24 cellular contexts compared by ENCODE assay signal in the genomic region with DNA sequence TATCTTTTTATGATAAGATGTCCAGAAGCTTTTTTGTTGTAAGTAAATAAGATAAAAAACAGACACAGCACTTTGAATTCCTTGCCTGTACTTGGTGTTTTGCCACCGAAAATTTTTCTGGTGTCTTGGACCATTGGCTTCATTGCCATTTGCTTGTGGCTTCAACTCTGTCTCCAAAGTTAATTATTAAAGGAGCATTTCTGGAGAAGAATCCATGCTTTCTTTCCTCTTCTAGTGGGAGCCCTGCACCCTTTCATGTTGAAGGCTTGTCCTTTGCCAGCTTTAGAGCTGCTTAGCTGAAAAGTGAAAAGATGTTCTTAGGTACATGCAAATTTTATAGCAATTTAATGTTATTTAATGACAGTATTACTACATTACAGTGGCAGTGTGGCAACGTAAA.
DNase-seq lines count a peak whose midpoint lies in the region; ATAC-seq, FAIRE-seq and TF ChIP-seq lines count a peak whose summit lies in the region.
"Had no signal": no experiment of that assay in that cellular context is flagged by ENCODE, and none has a peak within 500 bp of the region (broad histone marks: within the 10 kb centered on the region; RNA-seq: fewer than 3 reads in every experiment).

No MANE protein-coding gene starts in this region.

- no peak for DNase-seq in CD4-positive, alpha-beta T cell
- DNase-seq in RCC 7860 (ENCODE audit: low spot score) = peak; percentile 50
- DNase-seq in kidney glomerular epithelial cell (lab: John Stamatoyannopoulos, UW) = peak; percentile 66
- no peak for DNase-seq in pancreas
- DNase-seq in AML-193 (lab: John Stamatoyannopoulos, UW) = no peak
- DNase-seq: CD8-positive, alpha-beta memory T cell; EL; GF-D8; GM23248; H9; HFFc6; NCI-H1092 treated with DMSO at 0.1 percent for 48 hours; NCI-H146; NCI-H2029; NCI-H2227 treated with DMSO at 0.1 percent for 48 hours; NCI-H510A; NCI-H748 treated with DMSO at 0.1 percent for 48 hours; NK-92 treated with Interleukin-12 subunit alpha and Interleukin-12 subunit beta, amount 100 ng/mL, for 24 hours; SIG-M5; SK-N-SH had no signal

- POLR2A ChIA-PET in CD4-positive, alpha-beta T cell (lab: Charles Lee) = interaction anchor here (1.5 kb wide), 1 partner anchor 15 kb away, joined by 3 read pairs; no protein-coding TSS in a partner anchor

- peaks cover 54% of the 10 kb centered on the region for H3K4me1 Mint-ChIP-seq in CD4-positive, alpha-beta T cell (ENCODE audit: low read depth)

- H3K36me3 ChIP-seq in pancreas = peaks cover 0 to 6% (median 0%) of the 10 kb centered on the region in 3 donors

- no peak for ATAC-seq in CD4-positive, alpha-beta T cell (ENCODE audit: poor library complexity)
- ATAC-seq in pancreas (peak in 3 of 4 donors; percentile 60 to 80 (median 78)), esophagus mucosa (no peak), HG03565 (IDR thresholded peaks at IDR 0.05; ENCODE audit: unreplicated experiment) (no peak)
- ATAC-seq: K562 had no signal

- no peak overlapping the region for H3K27ac ChIP-seq in CD4-positive, alpha-beta T cell (ENCODE audit: low read depth, low read length)
- no peak overlapping the region for H3K27ac ChIP-seq in pancreas
- H3K27ac ChIP-seq: BLaER1 treated with 17β-estradiol and CSF1 and Interleukin-3, amounts not matched to agents 10 nM and 100 nM; GM23248 had no signal

- no peak for TF ChIP-seq CTCF in CD4-positive, alpha-beta T cell (IDR thresholded peaks at IDR 0.05)
- no peak for TF ChIP-seq CTCF in pancreas (IDR thresholded peaks at IDR 0.05)

- peaks cover 14 to 28% (median 22%) of the 10 kb centered on the region in 3 donors for H3K4me1 ChIP-seq in pancreas

- CTCF ChIA-PET in CD4-positive, alpha-beta T cell (lab: Charles Lee) = no interaction called here

- H3K27me3 Mint-ChIP-seq in CD4-positive, alpha-beta T cell = no peaks in the 10 kb centered on the region
- H3K27me3 Mint-ChIP-seq: CD8-positive, alpha-beta memory T cell had no signal

- intact Hi-C loops in CD4-positive, alpha-beta T cell (cut with DNase I, micrococcal nuclease) = no loop called here
- intact Hi-C loops in pancreas (cut with DNase I) = no loop called here

- FAIRE-seq in RCC 7860 (lab: Jason Lieb, UNC) = peak; percentile 90
- no peak for FAIRE-seq in pancreas (lab: Jason Lieb, UNC)
- FAIRE-seq: K562 had no signal

- H3K36me3 Mint-ChIP-seq in CD4-positive, alpha-beta T cell (ENCODE audit: low read depth) = peaks cover 81% of the 10 kb centered on the region

- no peaks in the 10 kb centered on the region for H3K9me3 Mint-ChIP-seq in CD4-positive, alpha-beta T cell
- H3K9me3 Mint-ChIP-seq: CD8-positive, alpha-beta memory T cell; H9; HFFc6 had no signal

- H3K27me3 ChIP-seq in CD4-positive, alpha-beta T cell (ENCODE audit: control insufficient read depth, insufficient read depth, low read length) = no peaks in the 10 kb centered on the region
- H3K27me3 ChIP-seq in pancreas = no peaks in the 10 kb centered on the region
- H3K27me3 ChIP-seq: BLaER1 treated with 17β-estradiol and CSF1 and Interleukin-3, amounts not matched to agents 10 nM and 100 nM had no signal

- H3K4me3 ChIP-seq in pancreas = no peak overlapping the region
- H3K4me3 ChIP-seq: BLaER1 treated with 17β-estradiol and CSF1 and Interleukin-3, amounts not matched to agents 10 nM and 100 nM; GM23248; K562 had no signal

- no peaks in the 10 kb centered on the region for H3K9me3 ChIP-seq in CD4-positive, alpha-beta T cell (ENCODE audit: control insufficient read depth, low read length)
- H3K9me3 ChIP-seq in pancreas = no peaks in the 10 kb centered on the region
- H3K9me3 ChIP-seq: BLaER1 treated with 17β-estradiol and CSF1 and Interleukin-3, amounts not matched to agents 10 nM and 100 nM; SK-N-SH had no signal

- 31 to 35% methylated on average over 2 of the region's 2 CpGs for WGBS in pancreas, 2 donors

- H3K27ac Mint-ChIP-seq in CD4-positive, alpha-beta T cell = peak overlapping the region; percentile 39
- H3K27ac Mint-ChIP-seq: HFFc6 had no signal

- no peak overlapping the region for H3K4me3 Mint-ChIP-seq in CD4-positive, alpha-beta T cell
- H3K4me3 Mint-ChIP-seq: CD8-positive, alpha-beta memory T cell; H9; HFFc6 had no signal

Comparison
In these comparisons a context has a peak if more than half of its experiments do, and no peak if none do; other contexts are left out.
1. ATAC-seq: peak in pancreas (3 of 4); none in CD4-positive, alpha-beta T cell (single experiment), esophagus mucosa (single experiment) and HG03565 (single experiment).
2. DNase-seq: peak in RCC 7860 (single experiment) and kidney glomerular epithelial cell (single experiment); none in CD4-positive, alpha-beta T cell (0 of 10), pancreas (0 of 6) and AML-193 (0 of 2).